20 cellular contexts compared by ENCODE assay signal in the genomic region with DNA sequence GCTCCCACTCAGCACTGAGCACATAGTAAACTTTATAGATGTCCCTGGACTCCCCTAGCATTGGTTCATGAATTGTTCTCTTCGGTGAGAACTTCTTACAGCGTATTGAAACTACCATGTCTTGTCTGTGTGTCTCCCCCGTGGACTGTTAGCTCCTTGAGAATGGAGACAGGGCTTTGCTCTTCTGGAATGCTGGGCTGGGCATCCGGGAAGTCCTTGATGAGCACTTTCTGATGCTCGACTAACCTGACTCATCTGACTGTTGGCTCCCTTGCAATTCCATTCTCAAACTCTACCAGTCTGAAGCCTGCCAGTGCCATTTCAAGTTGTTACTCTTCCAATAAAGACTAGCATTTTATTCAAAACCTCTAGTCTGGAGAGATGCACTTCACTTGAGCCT. TPM values are rescaled to one million over a fixed set of nuclear protein-coding genes. Genes with fewer than 3 reads are reported as not detected.
A peak's percentile ranks its signal among the peaks of the same experiment; 100 is the strongest.
DNase-seq lines count a peak whose midpoint lies in the region; ATAC-seq, FAIRE-seq and TF ChIP-seq lines count a peak whose summit lies in the region.
"Had no signal": no experiment of that assay in that cellular context is flagged by ENCODE, and none has a peak within 500 bp of the region (broad histone marks: within the 10 kb centered on the region; RNA-seq: fewer than 3 reads in every experiment).

No MANE protein-coding gene starts in this region.

- CTCF ChIA-PET in A549 (lab: Yijun Ruan, JAX): interaction anchor here (1.1 to 2.8 kb wide), 9 partner anchors 10 to 56 kb away, joined by 3 to 11 read pairs (median 4); partner anchors contain the start of gene HBEGF

- H3K9me3 Mint-ChIP-seq in activated T-cell treated with anti-CD3 and anti-CD28 coated beads, Interleukin-2, amount 50 U/mL, for 72 hours: no peaks in the 10 kb centered on the region
- H3K9me3 Mint-ChIP-seq: activated naive CD4-positive, alpha-beta T cell treated with anti-CD3 and anti-CD28 coated beads, Interleukin-2, amount 50 U/mL, for 24 hours; natural killer cell treated with Interleukin-12 subunit alpha and Interleukin-12 subunit beta and Interleukin-15 and Interleukin-18, amount 100 ng/mL, for 72 hours had no signal

- peak overlapping the region; percentile 52 to 67 for H3K27ac ChIP-seq in A549
- H3K27ac ChIP-seq: esophagus muscularis mucosa, upper lobe of left lung had no signal

- no peak for TF ChIP-seq POLR2A in A549 (IDR thresholded peaks at IDR 0.05; ENCODE audit: low read length)

- TF ChIP-seq CTCF in A549 (IDR thresholded peaks at IDR 0.05) (no peak), BE2C (IDR thresholded peaks at IDR 0.05; ENCODE audit: low read depth, low read length) (no peak)

- no peak for TF ChIP-seq RAD21 in A549 (conservative IDR thresholded peaks at IDR 0.05 in 1 of 2, IDR thresholded peaks at IDR 0.05 in 1 of 2)

- DNase-seq in A549 (ENCODE audit: low read depth in 1 of 2, low spot score in 1 of 2) (peak in 1 of 2 experiments; percentile 70), M059J (ENCODE audit: low read depth) (peak; percentile 76), astrocyte of the hippocampus (ENCODE audit: low read depth, low spot score) (peak; percentile 63), glomerular visceral epithelial cell (ENCODE audit: extremely low spot score) (peak; percentile 79), NCI-H1436 (lab: John Stamatoyannopoulos, UW) (no peak), BE2C (no peak)
- DNase-seq in activated T-cell treated with anti-CD3 and anti-CD28 coated beads, Interleukin-2, amount 50 U/mL, for 72 hours: no peak
- DNase-seq: COR-L47; H7; hypothalamus; left ventricle myocardium superior; NCI-H510A treated with DMSO at 0.1 percent for 48 hours; stimulated activated CD4-positive, alpha-beta T cell treated with anti-CD3 and anti-CD28 coated beads, Interleukin-4, amount 100 ng/mL, for 4 hours; upper lobe of left lung had no signal

- H3K4me3 ChIP-seq in A549 (no peak overlapping the region), BE2C (ENCODE audit: low read depth, low read length) (no peak overlapping the region)
- H3K4me3 ChIP-seq: esophagus muscularis mucosa, upper lobe of left lung had no signal

- H3K27me3 Mint-ChIP-seq in activated T-cell treated with anti-CD3 and anti-CD28 coated beads, Interleukin-2, amount 50 U/mL, for 72 hours (ENCODE audit: low read depth): no peaks in the 10 kb centered on the region
- H3K27me3 Mint-ChIP-seq: activated naive CD4-positive, alpha-beta T cell treated with anti-CD3 and anti-CD28 coated beads, Interleukin-2, amount 50 U/mL, for 24 hours had no signal

- H3K4me3 Mint-ChIP-seq in activated T-cell treated with anti-CD3 and anti-CD28 coated beads, Interleukin-2, amount 50 U/mL, for 72 hours: no peak overlapping the region
- H3K4me3 Mint-ChIP-seq: activated naive CD4-positive, alpha-beta T cell treated with anti-CD3 and anti-CD28 coated beads, Interleukin-2, amount 50 U/mL, for 24 hours; natural killer cell treated with Interleukin-12 subunit alpha and Interleukin-12 subunit beta and Interleukin-15 and Interleukin-18, amount 100 ng/mL, for 72 hours had no signal

- TF ChIP-seq EP300 in A549 (IDR thresholded peaks at IDR 0.05): no peak

- FAIRE-seq in A549 (lab: Jason Lieb, UNC): no peak
- FAIRE-seq: A204.1 had no signal

- no peak overlapping the region for H3K27ac Mint-ChIP-seq in activated T-cell treated with anti-CD3 and anti-CD28 coated beads, Interleukin-2, amount 50 U/mL, for 72 hours
- H3K27ac Mint-ChIP-seq: activated naive CD4-positive, alpha-beta T cell treated with anti-CD3 and anti-CD28 coated beads, Interleukin-2, amount 50 U/mL, for 24 hours; natural killer cell treated with Interleukin-12 subunit alpha and Interleukin-12 subunit beta and Interleukin-15 and Interleukin-18, amount 100 ng/mL, for 72 hours had no signal

- H3K9me3 ChIP-seq in A549 (no peaks in the 10 kb centered on the region), BE2C (no peaks in the 10 kb centered on the region)
- H3K9me3 ChIP-seq: esophagus muscularis mucosa, upper lobe of left lung had no signal

- H3K4me2 ChIP-seq in A549: peak overlapping the region; percentile 53

- H3K4me1 ChIP-seq in A549 (peaks cover 29% of the 10 kb centered on the region), BE2C (no peaks in the 10 kb centered on the region)

- peak; percentile 81 to 87 for ATAC-seq in A549
- no peak for ATAC-seq in activated T-cell treated with anti-CD3 and anti-CD28 coated beads, Interleukin-2, amount 50 U/mL, for 72 hours (replicated peaks in 1 of 2)
- ATAC-seq in HG02623 (IDR thresholded peaks at IDR 0.05; ENCODE audit: unreplicated experiment): no peak
- ATAC-seq: activated CD4-positive, CD25-positive, alpha-beta regulatory T cell treated with anti-CD3 and anti-CD28 coated beads, Interleukin-2, amount 50 U/mL, for 24 hours; left ventricle myocardium superior; natural killer cell treated with Interleukin-12 subunit alpha and Interleukin-12 subunit beta and Interleukin-15 and Interleukin-18, amount 100 ng/mL, for 72 hours had no signal

- no peaks in the 10 kb centered on the region for H3K36me3 Mint-ChIP-seq in activated T-cell treated with anti-CD3 and anti-CD28 coated beads, Interleukin-2, amount 50 U/mL, for 72 hours (ENCODE audit: insufficient read depth in 2 of 2)
- H3K36me3 Mint-ChIP-seq: activated naive CD4-positive, alpha-beta T cell treated with anti-CD3 and anti-CD28 coated beads, Interleukin-2, amount 50 U/mL, for 24 hours; natural killer cell treated with Interleukin-12 subunit alpha and Interleukin-12 subunit beta and Interleukin-15 and Interleukin-18, amount 100 ng/mL, for 72 hours had no signal

- H3K36me3 ChIP-seq in BE2C: no peaks in the 10 kb centered on the region
- H3K36me3 ChIP-seq: esophagus muscularis mucosa, upper lobe of left lung had no signal

- POLR2A ChIA-PET in A549 (lab: Yijun Ruan, JAX): interaction anchor here (1.0 to 2.3 kb wide), 2 partner anchors 15 to 28 kb away, joined by 4 to 11 read pairs; partner anchors contain the start of genes HBEGF and PFDN1

- no peaks in the 10 kb centered on the region for H3K27me3 ChIP-seq in BE2C
- H3K27me3 ChIP-seq: esophagus muscularis mucosa, upper lobe of left lung had no signal

- 36% methylated on average over 5 of the region's 5 CpGs for WGBS in A549 (ENCODE audit: missing lambda C conversion rate)

- no peaks in the 10 kb centered on the region for H3K4me1 Mint-ChIP-seq in activated T-cell treated with anti-CD3 and anti-CD28 coated beads, Interleukin-2, amount 50 U/mL, for 72 hours (ENCODE audit: low read depth)
- H3K4me1 Mint-ChIP-seq: activated naive CD4-positive, alpha-beta T cell treated with anti-CD3 and anti-CD28 coated beads, Interleukin-2, amount 50 U/mL, for 24 hours had no signal

TF ChIP-seq in A549, 52 proteins besides CTCF, POLR2A, EP300 and RAD21:
- no peak for TF ChIP-seq PHF8 (IDR thresholded peaks at IDR 0.05; ENCODE audit: borderline replicate concordance, low read depth)
- no peak for TF ChIP-seq MYC (IDR thresholded peaks at IDR 0.05; ENCODE audit: borderline replicate concordance, low read length)
- no peak for TF ChIP-seq SREBF2 (IDR thresholded peaks at IDR 0.05)
- TF ChIP-seq MAZ (IDR thresholded peaks at IDR 0.05; ENCODE audit: borderline replicate concordance, low read depth, low read length): no peak
- no peak for TF ChIP-seq TFCP2L1 (CRISPR knock-in tag; IDR thresholded peaks at IDR 0.05)
- no peak for TF ChIP-seq FOSL2 (IDR thresholded peaks at IDR 0.05)
- 0 out of 2 replicates have a peak, but pooled peaks have one; percentile 36 for TF ChIP-seq FOSL2 (CRISPR knock-in tag; IDR thresholded peaks at IDR 0.05)
- no peak for TF ChIP-seq ZFP36 (IDR thresholded peaks at IDR 0.05; ENCODE audit: borderline replicate concordance, partially characterized antibody)

RNA-seq across cellular contexts. Expression of gene PFDN1, which starts 15.0 kb away (rescaled TPM):
- 90.4 and 97.0 TPM in 2 replicates for polyA plus RNA-seq in A549 (2011; rRNA removed)
- polyA plus RNA-seq in A549 (2012; cell fraction: cytosol; rRNA removed): 80.9 and 104 TPM in 2 replicates
- polyA plus RNA-seq in A549 (2012; cell fraction: nucleus; rRNA removed): 51.2 and 56.7 TPM in 2 replicates
- polyA plus RNA-seq in A549 (2017; fragmentation: RNase III; extraction: RNeasy Plus Mini Kit Qiagen cat#74134 plus additional on column Dnase treatment): 201 to 239 TPM (median 226 TPM) in 3 replicates
- 58.8 and 72.3 TPM in 2 replicates for polyA minus RNA-seq in A549 (2011; rRNA and poly(A)+ RNA removed)
- 115 and 145 TPM in 2 replicates for total RNA-seq in M059J (2014; rRNA removed; shearing (Covaris generic))
- polyA plus RNA-seq in BE2C (2012; ENCODE audit: insufficient read depth, insufficient read length, low read depth): 99.7 TPM
- 10 to 100 TPM; 56.3 to 57.9 TPM for total RNA-seq in activated T-cell treated with anti-CD3 and anti-CD28 coated beads, Interleukin-2, amount 50 U/mL, for 72 hours

RNA-seq across cellular contexts. Expression of gene HBEGF, which starts 28.5 kb away (rescaled TPM):
- polyA plus RNA-seq in A549 (2011; rRNA removed): 4.2 and 5.0 TPM in 2 replicates
- polyA plus RNA-seq in A549 (2012; cell fraction: cytosol; rRNA removed): 3.0 and 4.3 TPM in 2 replicates
- polyA plus RNA-seq in A549 (2012; cell fraction: nucleus; rRNA removed): 4.0 and 6.1 TPM in 2 replicates
- polyA plus RNA-seq in A549 (2017; fragmentation: RNase III; extraction: RNeasy Plus Mini Kit Qiagen cat#74134 plus additional on column Dnase treatment): 3.4 to 5.1 TPM (median 3.5 TPM) in 3 replicates
- 1.3 and 1.4 TPM in 2 replicates for polyA minus RNA-seq in A549 (2011; rRNA and poly(A)+ RNA removed)
- total RNA-seq in M059J (2014; rRNA removed; shearing (Covaris generic)): 9.2 and 13.8 TPM in 2 replicates
- polyA plus RNA-seq in BE2C (2012; ENCODE audit: insufficient read depth, insufficient read length, low read depth): 9.8 TPM
- 10 to 100 TPM in 1 of 2 donors, 1 to 10 TPM in 1; 9.6 to 13.6 TPM for total RNA-seq in activated T-cell treated with anti-CD3 and anti-CD28 coated beads, Interleukin-2, amount 50 U/mL, for 72 hours

RNA-seq across cellular contexts. Expression of gene SLC4A9, which starts 42.1 kb away (rescaled TPM):
- polyA plus RNA-seq in A549 (2011; rRNA removed): not detected in 2 replicates
- 0.01 TPM in 1 of 2 replicates, not detected in the other for polyA plus RNA-seq in A549 (2012; cell fraction: cytosol; rRNA removed)
- polyA plus RNA-seq in A549 (2012; cell fraction: nucleus; rRNA removed): 0.02 and 0.06 TPM in 2 replicates
- not detected in 3 replicates for polyA plus RNA-seq in A549 (2017; fragmentation: RNase III; extraction: RNeasy Plus Mini Kit Qiagen cat#74134 plus additional on column Dnase treatment)
- polyA minus RNA-seq in A549 (2011; rRNA and poly(A)+ RNA removed): 0.08 TPM in 1 of 2 replicates, not detected in the other
- not detected in 2 replicates for total RNA-seq in M059J (2014; rRNA removed; shearing (Covaris generic))
- not detected for polyA plus RNA-seq in BE2C (2012; ENCODE audit: insufficient read depth, insufficient read length, low read depth)
- total RNA-seq in activated T-cell treated with anti-CD3 and anti-CD28 coated beads, Interleukin-2, amount 50 U/mL, for 72 hours: under 1 TPM; 0.07 to 0.56 TPM
- total RNA-seq: esophagus muscularis mucosa; H7; left ventricle myocardium superior; natural killer cell treated with Interleukin-12 subunit alpha and Interleukin-12 subunit beta and Interleukin-15 and Interleukin-18, amount 100 ng/mL, for 72 hours had no signal

Comparison
In these comparisons a context has a peak if more than half of its experiments do, and no peak if none do; other contexts are left out.
1. ATAC-seq: peak in A549 (2 of 2); none in activated T-cell treated with anti-CD3 and anti-CD28 coated beads, Interleukin-2, amount 50 U/mL, for 72 hours (0 of 2) and HG02623 (single experiment).
2. DNase-seq: peak in M059J (single experiment), astrocyte of the hippocampus (single experiment) and glomerular visceral epithelial cell (single experiment); none in NCI-H1436 (single experiment), BE2C (single experiment) and activated T-cell treated with anti-CD3 and anti-CD28 coated beads, Interleukin-2, amount 50 U/mL, for 72 hours (0 of 2).